Comparison of ENCODE assay signal across 10 cellular contexts in genomic region chr10:73708122-73708521, GRCh38. TPM values are rescaled to one million over a fixed set of nuclear protein-coding genes. Genes with fewer than 3 reads are reported as not detected.
DNase-seq lines count a peak whose midpoint lies in the region; ATAC-seq, FAIRE-seq and TF ChIP-seq lines count a peak whose summit lies in the region.
"Not testable (repeated sequence)": the region's sequence is repeated elsewhere in the genome, so short reads cannot be mapped to it uniquely, and the experiment has no call there.
"Had no signal": no experiment of that assay in that cellular context is flagged by ENCODE, and none has a peak within 500 bp of the region (broad histone marks: within the 10 kb centered on the region; RNA-seq: fewer than 3 reads in every experiment).

No MANE protein-coding gene starts in this region.

- H3K79me2 ChIP-seq in PC-3 (ENCODE audit: low read length); K562 (ENCODE audit: control insufficient read depth, insufficient read depth, low read length); neural progenitor cell (ENCODE audit: low read depth): not testable (repeated sequence)

- CTCF ChIA-PET in PC-3 (lab: Charles Lee); activated CD8-positive, alpha-beta T cell treated with anti-CD3 and anti-CD28 coated beads for 36 hours (lab: Charles Lee); K562 (lab: Yijun Ruan, JAX; ENCODE audit: low intra/inter-chr PET ratio): not testable (repeated sequence)

- H3K27ac ChIP-seq in PC-3 (ENCODE audit: low read length); neural progenitor cell: not testable (repeated sequence)
- peak overlapping the region; percentile 21; the same call in 2 of the 3 replicates for H3K27ac ChIP-seq in K562 (ENCODE audit: extremely low read depth, low read depth, low read length)

- POLR2A ChIA-PET in PC-3 (lab: Charles Lee; ENCODE audit: unreplicated experiment); activated CD8-positive, alpha-beta T cell treated with anti-CD3 and anti-CD28 coated beads for 36 hours (lab: Charles Lee); K562 (lab: Yijun Ruan, JAX): not testable (repeated sequence)

- not testable (repeated sequence) for H2AFZ ChIP-seq in PC-3 (ENCODE audit: low read length); neural progenitor cell (replicated peaks)
- peak overlapping the region; percentile 68; the same call in 1 of the 2 replicates for H2AFZ ChIP-seq in K562 (ENCODE audit: low read depth, low read length)

- WGBS in K562 (ENCODE audit: insufficient coverage, low coverage, missing lambda C conversion rate) = 25% methylated on average over 1 of the region's 1 CpG

- not testable (repeated sequence) for H3K36me3 Mint-ChIP-seq in HFFc6 (ENCODE audit: low read depth); neural progenitor cell
- peaks cover 19% of the 10 kb centered on the region for H3K36me3 Mint-ChIP-seq in activated CD8-positive, alpha-beta T cell treated with anti-CD3 and anti-CD28 coated beads for 36 hours (ENCODE audit: low read depth)
- H3K36me3 Mint-ChIP-seq in activated T-cell treated with anti-CD3 and anti-CD28 coated beads, Interleukin-2, amount 50 U/mL, for 24 hours (ENCODE audit: low read depth) = peaks cover 61% of the 10 kb centered on the region

- TF ChIP-seq EP300 in K562 (IDR thresholded peaks at IDR 0.05; ENCODE audit: low read length) = not testable (repeated sequence)

- H3K27ac Mint-ChIP-seq in HFFc6 = peak overlapping the region; percentile 31
- H3K27ac Mint-ChIP-seq in activated CD8-positive, alpha-beta T cell treated with anti-CD3 and anti-CD28 coated beads for 36 hours = peak overlapping the region; percentile 55
- peak overlapping the region; percentile 29 for H3K27ac Mint-ChIP-seq in activated T-cell treated with anti-CD3 and anti-CD28 coated beads, Interleukin-2, amount 50 U/mL, for 24 hours
- H3K27ac Mint-ChIP-seq in neural progenitor cell = peak overlapping the region; percentile 42

- not testable (repeated sequence) for H3K36me3 ChIP-seq in PC-3 (ENCODE audit: low read depth, low read length); neural progenitor cell
- peaks cover 22% of the 10 kb centered on the region; the same call in 1 of the 3 replicates for H3K36me3 ChIP-seq in K562 (ENCODE audit: control insufficient read depth, insufficient read depth, low read length)

- not testable (repeated sequence) for FAIRE-seq in K562 (lab: Jason Lieb, UNC)

- not testable (repeated sequence) for H4K20me1 ChIP-seq in PC-3 (ENCODE audit: low read length); K562 (replicated peaks; ENCODE audit: control insufficient read depth, insufficient read depth, low read length); neural progenitor cell (ENCODE audit: low read depth)

- H3K9ac ChIP-seq in PC-3 (ENCODE audit: low read length); neural progenitor cell: not testable (repeated sequence)
- peak overlapping the region in 1 of 2 experiments; percentile 58; a peak in 1 of 4 replicates for H3K9ac ChIP-seq in K562 (ENCODE audit: insufficient read depth in 1 of 2, low read depth in 2 of 2, low read length in 2 of 2)

- DNase-seq in HFFc6; activated CD8-positive, alpha-beta T cell treated with anti-CD3 and anti-CD28 coated beads for 36 hours; activated T-cell treated with anti-CD3 and anti-CD28 coated beads, Interleukin-2, amount 50 U/mL, for 24 hours; K562 (ENCODE audit: extremely low read depth in 1 of 4, low spot score in 3 of 4); neural progenitor cell (ENCODE audit: low spot score): not testable (repeated sequence)
- DNase-seq in PC-3 = peak; percentile 7

- H3K4me1 Mint-ChIP-seq in HFFc6 (ENCODE audit: low read depth) = peaks cover 23% of the 10 kb centered on the region
- peaks cover 23% of the 10 kb centered on the region for H3K4me1 Mint-ChIP-seq in activated CD8-positive, alpha-beta T cell treated with anti-CD3 and anti-CD28 coated beads for 36 hours (ENCODE audit: low read depth)
- H3K4me1 Mint-ChIP-seq in activated T-cell treated with anti-CD3 and anti-CD28 coated beads, Interleukin-2, amount 50 U/mL, for 24 hours (ENCODE audit: low read depth) = peaks cover 27% of the 10 kb centered on the region
- not testable (repeated sequence) for H3K4me1 Mint-ChIP-seq in neural progenitor cell

- not testable (repeated sequence) for H3K4me2 ChIP-seq in PC-3 (ENCODE audit: low read length); K562 (ENCODE audit: insufficient read depth, low read length); neural progenitor cell

- in situ Hi-C loops in K562 (cut with MboI) = loop anchor here (5.0 kb wide), 1 partner anchor 51 kb away; the partner anchor contains the start of gene SYNPO2L

- TF ChIP-seq CTCF in HFFc6 (IDR thresholded peaks at IDR 0.05); PC-3 (conservative IDR thresholded peaks at IDR 0.05; ENCODE audit: low read depth, low read length); activated CD8-positive, alpha-beta T cell treated with anti-CD3 and anti-CD28 coated beads for 36 hours (IDR thresholded peaks at IDR 0.05); K562 (IDR thresholded peaks at IDR 0.05 in 2 of 3, conservative IDR thresholded peaks at IDR 0.05 in 1 of 3; ENCODE audit: insufficient read depth in 2 of 3, low read depth in 1 of 3, low read length in 3 of 3); neural progenitor cell (IDR thresholded peaks at IDR 0.05): not testable (repeated sequence)

- not testable (repeated sequence) for H3F3A ChIP-seq in PC-3 (ENCODE audit: low read length, unreplicated experiment); neural progenitor cell (ENCODE audit: low read depth)

- TF ChIP-seq RAD21 in K562 (CRISPR knock-in tag; conservative IDR thresholded peaks at IDR 0.05 in 1 of 2, IDR thresholded peaks at IDR 0.05 in 1 of 2) = not testable (repeated sequence)

- not testable (repeated sequence) for H3K4me3 Mint-ChIP-seq in HFFc6; activated CD8-positive, alpha-beta T cell treated with anti-CD3 and anti-CD28 coated beads for 36 hours; activated T-cell treated with anti-CD3 and anti-CD28 coated beads, Interleukin-2, amount 50 U/mL, for 24 hours; neural progenitor cell

- H3K9me2 ChIP-seq in PC-3 (replicated peaks; ENCODE audit: low read length) = not testable (repeated sequence)

- H3K9me1 ChIP-seq in K562 (ENCODE audit: control insufficient read depth, insufficient read depth, low read length) = not testable (repeated sequence)

- H3K9me3 Mint-ChIP-seq in HFFc6; activated CD8-positive, alpha-beta T cell treated with anti-CD3 and anti-CD28 coated beads for 36 hours; activated T-cell treated with anti-CD3 and anti-CD28 coated beads, Interleukin-2, amount 50 U/mL, for 24 hours; neural progenitor cell: not testable (repeated sequence)

- H3K4me3 ChIP-seq in PC-3 (ENCODE audit: low read length); K562; neural progenitor cell: not testable (repeated sequence)

- H3K27me3 Mint-ChIP-seq in HFFc6 (ENCODE audit: insufficient read depth); activated CD8-positive, alpha-beta T cell treated with anti-CD3 and anti-CD28 coated beads for 36 hours; activated T-cell treated with anti-CD3 and anti-CD28 coated beads, Interleukin-2, amount 50 U/mL, for 24 hours; neural progenitor cell (ENCODE audit: insufficient read depth, low read depth): not testable (repeated sequence)

- not testable (repeated sequence) for BruUV-seq in PC-3 (replicated peaks; lab: Mats Ljungman, UMichigan); K562 (replicated peaks; lab: Mats Ljungman, UMichigan)

- ATAC-seq in PC-3 (peak; percentile 50; the same call in 1 of the 2 replicates), K562 (peak; percentile 73)
- not testable (repeated sequence) for ATAC-seq in activated CD8-positive, alpha-beta T cell treated with anti-CD3 and anti-CD28 coated beads for 36 hours

- intact Hi-C loops in PC-3 (cut with micrococcal nuclease); activated CD8-positive, alpha-beta T cell treated with anti-CD3 and anti-CD28 coated beads for 36 hours (cut with micrococcal nuclease); K562 (cut with micrococcal nuclease): not testable (repeated sequence)

- not testable (repeated sequence) for TF ChIP-seq POLR2A in K562 (conservative IDR thresholded peaks at IDR 0.05)

- H3K4me1 ChIP-seq in PC-3 (ENCODE audit: insufficient read depth, low read length) = peaks cover 25% of the 10 kb centered on the region
- H3K4me1 ChIP-seq in K562 (replicated peaks in 1 of 2; ENCODE audit: control insufficient read depth in 2 of 2, insufficient read depth in 2 of 2, low read length in 2 of 2); neural progenitor cell: not testable (repeated sequence)

- H3K9me3 ChIP-seq in PC-3 (ENCODE audit: low read length); K562 (replicated peaks; ENCODE audit: control insufficient read depth, insufficient read depth, low read depth, low read length); neural progenitor cell (ENCODE audit: low read depth): not testable (repeated sequence)

- not testable (repeated sequence) for H3K27me3 ChIP-seq in PC-3 (ENCODE audit: low read length); K562 (ENCODE audit: control insufficient read depth in 2 of 2, insufficient read depth in 2 of 2, low read length in 2 of 2); neural progenitor cell

RNA-seq across cellular contexts. Expression of gene AGAP5, which starts 10.2 kb away (rescaled TPM):
- total RNA-seq in HFFc6 (2021; fragmentation: NEBNext Ultra II Directional; extraction: Animal tissue kit (Norgen Biotek cat#: 25700)) = 1 to 10 TPM; 2.2 to 3.7 (median 2.8) TPM
- total RNA-seq in PC-3 (2014; rRNA removed) = 15.0 and 18.2 TPM in 2 replicates
- 1 to 10 TPM; 8.8 to 9.8 TPM for total RNA-seq in activated CD8-positive, alpha-beta T cell treated with anti-CD3 and anti-CD28 coated beads for 36 hours
- total RNA-seq in K562 (2011; cell fraction: chromatin; rRNA removed; ENCODE audit: low replicate concordance) = 22.4 and 44.9 TPM in 2 replicates
- total RNA-seq in K562 (2011; cell fraction: nucleolus; rRNA removed) = 12.0 and 15.7 TPM in 2 replicates
- total RNA-seq in K562 (2011; cell fraction: nucleoplasm; rRNA removed) = 23.0 and 30.7 TPM in 2 replicates
- 1.2 and 3.5 TPM in 2 replicates for total RNA-seq in K562 (2014; rRNA removed)
- total RNA-seq in K562 (2014; rRNA removed; fragmentation: Illumina TruSeq; extraction: Trizol) = 3.7 and 5.3 TPM in 2 replicates
- 6.1 and 6.2 TPM in 2 replicates for total RNA-seq in K562 (2015; rRNA removed; fragmentation: Illumina TruSeq; extraction: Trizol)
- total RNA-seq in K562 (2021) = 5.1 and 5.6 TPM in 2 replicates
- polyA plus RNA-seq in K562 (2011; rRNA removed) = 7.5 and 10.1 TPM in 2 replicates
- polyA plus RNA-seq in K562 (2011; cell fraction: cytosol; rRNA removed) = 4.1 and 5.4 TPM in 2 replicates
- 35.9 and 45.0 TPM in 2 replicates for polyA plus RNA-seq in K562 (2011; cell fraction: nucleus; rRNA removed)
- polyA plus RNA-seq in K562 (2012) = 3.9 and 9.2 TPM in 2 replicates
- polyA plus RNA-seq in K562 (2014; fragmentation: Illumina TruSeq; extraction: Trizol) = 5.4 and 7.0 TPM in 2 replicates
- under 1 TPM; 0.32 to 0.66 TPM for polyA plus RNA-seq in K562 (2014; fragmentation: Nextera tagmentation; extraction: Ambion mirVana)
- 5.0 and 6.8 TPM in 2 replicates for polyA plus RNA-seq in K562 (2014; rRNA removed)
- 5.3 and 5.7 TPM in 2 replicates for polyA minus RNA-seq in K562 (2011; rRNA and poly(A)+ RNA removed)
- 1.2 and 2.4 TPM in 2 replicates for polyA minus RNA-seq in K562 (2011; cell fraction: cytosol; rRNA and poly(A)+ RNA removed)
- 4.8 and 9.8 TPM in 2 replicates for polyA minus RNA-seq in K562 (2011; cell fraction: nucleus; rRNA and poly(A)+ RNA removed)
- total RNA-seq in neural progenitor cell (ENCODE audit: low replicate concordance) = 8.3 and 9.4 TPM in 2 replicates

RNA-seq across cellular contexts. Expression of gene SEC24C, which starts 36.0 kb away (rescaled TPM):
- 100 to 1,000 TPM in 1 of 6 experiments, 10 to 100 TPM in 5; 90.8 to 108 (median 97.7) TPM for total RNA-seq in HFFc6 (2021; fragmentation: NEBNext Ultra II Directional; extraction: Animal tissue kit (Norgen Biotek cat#: 25700))
- 285 and 325 TPM in 2 replicates for total RNA-seq in PC-3 (2014; rRNA removed)
- 10 to 100 TPM; 87.5 to 88.7 TPM for total RNA-seq in activated CD8-positive, alpha-beta T cell treated with anti-CD3 and anti-CD28 coated beads for 36 hours
- total RNA-seq in K562 (2011; cell fraction: chromatin; rRNA removed; ENCODE audit: low replicate concordance) = 185 and 253 TPM in 2 replicates
- total RNA-seq in K562 (2011; cell fraction: nucleolus; rRNA removed) = 121 and 131 TPM in 2 replicates
- 132 and 136 TPM in 2 replicates for total RNA-seq in K562 (2011; cell fraction: nucleoplasm; rRNA removed)
- total RNA-seq in K562 (2014; rRNA removed) = 70.5 and 99.4 TPM in 2 replicates
- total RNA-seq in K562 (2014; rRNA removed; fragmentation: Illumina TruSeq; extraction: Trizol) = 48.6 and 48.7 TPM in 2 replicates
- 55.5 and 59.4 TPM in 2 replicates for total RNA-seq in K562 (2015; rRNA removed; fragmentation: Illumina TruSeq; extraction: Trizol)
- 103 and 115 TPM in 2 replicates for total RNA-seq in K562 (2021)
- polyA plus RNA-seq in K562 (2011; rRNA removed) = 97.4 and 150 TPM in 2 replicates
- 116 and 140 TPM in 2 replicates for polyA plus RNA-seq in K562 (2011; cell fraction: cytosol; rRNA removed)
- polyA plus RNA-seq in K562 (2011; cell fraction: nucleus; rRNA removed) = 227 TPM in 2 replicates
- 94.4 and 137 TPM in 2 replicates for polyA plus RNA-seq in K562 (2012)
- 108 and 110 TPM in 2 replicates for polyA plus RNA-seq in K562 (2014; fragmentation: Illumina TruSeq; extraction: Trizol)
- polyA plus RNA-seq in K562 (2014; fragmentation: Nextera tagmentation; extraction: Ambion mirVana) = 10 to 100 TPM; 19.0 to 88.4 TPM
- polyA plus RNA-seq in K562 (2014; rRNA removed) = 64.7 and 68.8 TPM in 2 replicates
- 164 and 184 TPM in 2 replicates for polyA minus RNA-seq in K562 (2011; rRNA and poly(A)+ RNA removed)
- polyA minus RNA-seq in K562 (2011; cell fraction: cytosol; rRNA and poly(A)+ RNA removed) = 98.3 and 102 TPM in 2 replicates
- 40.7 and 54.6 TPM in 2 replicates for polyA minus RNA-seq in K562 (2011; cell fraction: nucleus; rRNA and poly(A)+ RNA removed)
- 36.0 and 50.4 TPM in 2 replicates for total RNA-seq in neural progenitor cell (ENCODE audit: low replicate concordance)

RNA-seq across cellular contexts. Expression of gene SYNPO2L, which starts 52.3 kb away (rescaled TPM):
- total RNA-seq in HFFc6 (2021; fragmentation: NEBNext Ultra II Directional; extraction: Animal tissue kit (Norgen Biotek cat#: 25700)) = 1 to 10 TPM; 1.5 to 3.3 (median 1.6) TPM
- total RNA-seq in PC-3 (2014; rRNA removed) (0.06 TPM in 1 of 2 replicates, not detected in the other), K562 (2014; rRNA removed) (0.04 TPM in 1 of 2 replicates, not detected in the other), K562 (2014; rRNA removed; fragmentation: Illumina TruSeq; extraction: Trizol) (not detected in 2 replicates), K562 (2015; rRNA removed; fragmentation: Illumina TruSeq; extraction: Trizol) (not detected in 2 replicates), K562 (2021) (0.07 TPM in 1 of 2 replicates, not detected in the other), neural progenitor cell (ENCODE audit: low replicate concordance) (0.06 and 0.13 TPM in 2 replicates)
- total RNA-seq in activated CD8-positive, alpha-beta T cell treated with anti-CD3 and anti-CD28 coated beads for 36 hours = not detected
- total RNA-seq in K562 (2011; cell fraction: chromatin; rRNA removed; ENCODE audit: low replicate concordance) = 0.09 TPM in 2 replicates
- 0.17 TPM in 1 of 2 replicates, not detected in the other for total RNA-seq in K562 (2011; cell fraction: nucleolus; rRNA removed)
- 0.15 TPM in 1 of 2 replicates, not detected in the other for total RNA-seq in K562 (2011; cell fraction: nucleoplasm; rRNA removed)
- polyA plus RNA-seq in K562 (2011; rRNA removed) (0.03 TPM in 1 of 2 replicates, not detected in the other), K562 (2014; fragmentation: Illumina TruSeq; extraction: Trizol) (0.03 and 0.07 TPM in 2 replicates), K562 (2014; fragmentation: Nextera tagmentation; extraction: Ambion mirVana) (not detected), K562 (2014; rRNA removed) (not detected in 2 replicates)
- not detected in 2 replicates for polyA plus RNA-seq in K562 (2011; cell fraction: cytosol; rRNA removed)
- not detected in 2 replicates for polyA plus RNA-seq in K562 (2011; cell fraction: nucleus; rRNA removed)
- polyA plus RNA-seq in K562 (2012) = 0.04 and 0.08 TPM in 2 replicates
- polyA minus RNA-seq in K562 (2011; rRNA and poly(A)+ RNA removed) = not detected in 2 replicates
- polyA minus RNA-seq in K562 (2011; cell fraction: cytosol; rRNA and poly(A)+ RNA removed) = not detected in 2 replicates
- polyA minus RNA-seq in K562 (2011; cell fraction: nucleus; rRNA and poly(A)+ RNA removed) = not detected in 2 replicates
- total RNA-seq: Calu3; CD4-positive, CD25-positive, alpha-beta regulatory T cell; CD8-positive, alpha-beta T cell had no signal
- polyA plus RNA-seq: CD14-positive monocyte; CD4-positive, CD25-positive, alpha-beta regulatory T cell had no signal
